ENCODE assay signal across 1 cellular context in genomic region chr17:38620551-38621277, GRCh38.
TF ChIP-seq lines count a peak whose summit lies in the region.

No MANE protein-coding gene starts in this region.

TF ChIP-seq in HepG2, 621 proteins besides CTCF, POLR2A, EP300 and RAD21 (continued from another document and continues in another):
- peak; percentile 80; the same call in 1 of the 2 replicates for TF ChIP-seq GFI1 (CRISPR knock-in tag; IDR thresholded peaks at IDR 0.05; ENCODE audit: borderline replicate concordance)
- TF ChIP-seq, protein P1, sequence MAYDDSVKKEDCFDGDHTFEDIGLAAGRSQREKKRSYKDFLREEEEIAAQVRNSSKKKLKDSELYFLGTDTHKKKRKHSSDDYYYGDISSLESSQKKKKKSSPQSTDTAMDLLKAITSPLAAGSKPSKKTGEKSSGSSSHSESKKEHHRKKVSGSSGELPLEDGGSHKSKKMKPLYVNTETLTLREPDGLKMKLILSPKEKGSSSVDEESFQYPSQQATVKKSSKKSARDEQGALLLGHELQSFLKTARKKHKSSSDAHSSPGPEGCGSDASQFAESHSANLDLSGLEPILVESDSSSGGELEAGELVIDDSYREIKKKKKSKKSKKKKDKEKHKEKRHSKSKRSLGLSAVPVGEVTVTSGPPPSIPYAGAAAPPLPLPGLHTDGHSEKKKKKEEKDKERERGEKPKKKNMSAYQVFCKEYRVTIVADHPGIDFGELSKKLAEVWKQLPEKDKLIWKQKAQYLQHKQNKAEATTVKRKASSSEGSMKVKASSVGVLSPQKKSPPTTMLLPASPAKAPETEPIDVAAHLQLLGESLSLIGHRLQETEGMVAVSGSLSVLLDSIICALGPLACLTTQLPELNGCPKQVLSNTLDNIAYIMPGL (CRISPR knock-in tag; IDR thresholded peaks at IDR 0.05; ENCODE audit: borderline replicate concordance in 1 of 2, low read depth in 1 of 2), result peak in 1 of 2 experiments; percentile 93
- peak; percentile 74; the same call in 1 of the 2 replicates for TF ChIP-seq ZNF749 (CRISPR knock-in tag; IDR thresholded peaks at IDR 0.05; ENCODE audit: borderline replicate concordance)
- TF ChIP-seq ZSCAN29 (CRISPR knock-in tag; conservative IDR thresholded peaks at IDR 0.05), result no peak
- TF ChIP-seq ZNF598 (CRISPR knock-in tag; IDR thresholded peaks at IDR 0.05; ENCODE audit: borderline replicate concordance), result no peak
- peak; percentile 39; the same call in 1 of the 2 replicates for TF ChIP-seq ONECUT2 (CRISPR knock-in tag; IDR thresholded peaks at IDR 0.05)
- TF ChIP-seq LCORL (IDR thresholded peaks at IDR 0.05), result peak; percentile 97
- TF ChIP-seq LCORL (CRISPR knock-in tag; IDR thresholded peaks at IDR 0.05), result peak; percentile 98
- peak; percentile 98 for TF ChIP-seq ZNF772 (CRISPR knock-in tag; IDR thresholded peaks at IDR 0.05)
- peak; percentile 66; the same call in 1 of the 2 replicates for TF ChIP-seq CCDC6 (CRISPR knock-in tag; IDR thresholded peaks at IDR 0.05)
- no peak for TF ChIP-seq ZNF674 (CRISPR knock-in tag; IDR thresholded peaks at IDR 0.05; ENCODE audit: low read depth)
- TF ChIP-seq SALL1 (CRISPR knock-in tag; IDR thresholded peaks at IDR 0.05), result peak; percentile 99
- TF ChIP-seq SCMH1 (CRISPR knock-in tag; IDR thresholded peaks at IDR 0.05; ENCODE audit: borderline replicate concordance), result no peak
- TF ChIP-seq ZNF101 (CRISPR knock-in tag; IDR thresholded peaks at IDR 0.05; ENCODE audit: borderline replicate concordance, low read depth), result no peak
- TF ChIP-seq, protein P2, sequence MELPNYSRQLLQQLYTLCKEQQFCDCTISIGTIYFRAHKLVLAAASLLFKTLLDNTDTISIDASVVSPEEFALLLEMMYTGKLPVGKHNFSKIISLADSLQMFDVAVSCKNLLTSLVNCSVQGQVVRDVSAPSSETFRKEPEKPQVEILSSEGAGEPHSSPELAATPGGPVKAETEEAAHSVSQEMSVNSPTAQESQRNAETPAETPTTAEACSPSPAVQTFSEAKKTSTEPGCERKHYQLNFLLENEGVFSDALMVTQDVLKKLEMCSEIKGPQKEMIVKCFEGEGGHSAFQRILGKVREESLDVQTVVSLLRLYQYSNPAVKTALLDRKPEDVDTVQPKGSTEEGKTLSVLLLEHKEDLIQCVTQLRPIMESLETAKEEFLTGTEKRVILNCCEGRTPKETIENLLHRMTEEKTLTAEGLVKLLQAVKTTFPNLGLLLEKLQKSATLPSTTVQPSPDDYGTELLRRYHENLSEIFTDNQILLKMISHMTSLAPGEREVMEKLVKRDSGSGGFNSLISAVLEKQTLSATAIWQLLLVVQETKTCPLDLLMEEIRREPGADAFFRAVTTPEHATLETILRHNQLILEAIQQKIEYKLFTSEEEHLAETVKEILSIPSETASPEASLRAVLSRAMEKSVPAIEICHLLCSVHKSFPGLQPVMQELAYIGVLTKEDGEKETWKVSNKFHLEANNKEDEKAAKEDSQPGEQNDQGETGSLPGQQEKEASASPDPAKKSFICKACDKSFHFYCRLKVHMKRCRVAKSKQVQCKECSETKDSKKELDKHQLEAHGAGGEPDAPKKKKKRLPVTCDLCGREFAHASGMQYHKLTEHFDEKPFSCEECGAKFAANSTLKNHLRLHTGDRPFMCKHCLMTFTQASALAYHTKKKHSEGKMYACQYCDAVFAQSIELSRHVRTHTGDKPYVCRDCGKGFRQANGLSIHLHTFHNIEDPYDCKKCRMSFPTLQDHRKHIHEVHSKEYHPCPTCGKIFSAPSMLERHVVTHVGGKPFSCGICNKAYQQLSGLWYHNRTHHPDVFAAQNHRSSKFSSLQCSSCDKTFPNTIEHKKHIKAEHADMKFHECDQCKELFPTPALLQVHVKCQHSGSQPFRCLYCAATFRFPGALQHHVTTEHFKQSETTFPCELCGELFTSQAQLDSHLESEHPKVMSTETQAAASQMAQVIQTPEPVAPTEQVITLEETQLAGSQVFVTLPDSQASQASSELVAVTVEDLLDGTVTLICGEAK (IDR thresholded peaks at IDR 0.05), result no peak
- TF ChIP-seq, protein P2 (CRISPR knock-in tag; IDR thresholded peaks at IDR 0.05), result no peak
- no peak for TF ChIP-seq KIAA2018 (CRISPR knock-in tag; IDR thresholded peaks at IDR 0.05; ENCODE audit: borderline replicate concordance)
- no peak for TF ChIP-seq PRPF4 (IDR thresholded peaks at IDR 0.05; ENCODE audit: low read depth, low read length, poor library complexity, severe bottlenecking)
- TF ChIP-seq NFE2L1 (CRISPR knock-in tag; IDR thresholded peaks at IDR 0.05; ENCODE audit: borderline replicate concordance), result no peak
- no peak for TF ChIP-seq ARNT (IDR thresholded peaks at IDR 0.05)
- peak; percentile 77; the same call in 1 of the 2 replicates for TF ChIP-seq GATA4 (IDR thresholded peaks at IDR 0.05; ENCODE audit: borderline replicate concordance, low read depth)
- no peak for TF ChIP-seq SMYD3 (CRISPR knock-in tag; IDR thresholded peaks at IDR 0.05)
- TF ChIP-seq TARDBP (CRISPR knock-in tag; IDR thresholded peaks at IDR 0.05), result peak; percentile 95
- TF ChIP-seq, protein P3, sequence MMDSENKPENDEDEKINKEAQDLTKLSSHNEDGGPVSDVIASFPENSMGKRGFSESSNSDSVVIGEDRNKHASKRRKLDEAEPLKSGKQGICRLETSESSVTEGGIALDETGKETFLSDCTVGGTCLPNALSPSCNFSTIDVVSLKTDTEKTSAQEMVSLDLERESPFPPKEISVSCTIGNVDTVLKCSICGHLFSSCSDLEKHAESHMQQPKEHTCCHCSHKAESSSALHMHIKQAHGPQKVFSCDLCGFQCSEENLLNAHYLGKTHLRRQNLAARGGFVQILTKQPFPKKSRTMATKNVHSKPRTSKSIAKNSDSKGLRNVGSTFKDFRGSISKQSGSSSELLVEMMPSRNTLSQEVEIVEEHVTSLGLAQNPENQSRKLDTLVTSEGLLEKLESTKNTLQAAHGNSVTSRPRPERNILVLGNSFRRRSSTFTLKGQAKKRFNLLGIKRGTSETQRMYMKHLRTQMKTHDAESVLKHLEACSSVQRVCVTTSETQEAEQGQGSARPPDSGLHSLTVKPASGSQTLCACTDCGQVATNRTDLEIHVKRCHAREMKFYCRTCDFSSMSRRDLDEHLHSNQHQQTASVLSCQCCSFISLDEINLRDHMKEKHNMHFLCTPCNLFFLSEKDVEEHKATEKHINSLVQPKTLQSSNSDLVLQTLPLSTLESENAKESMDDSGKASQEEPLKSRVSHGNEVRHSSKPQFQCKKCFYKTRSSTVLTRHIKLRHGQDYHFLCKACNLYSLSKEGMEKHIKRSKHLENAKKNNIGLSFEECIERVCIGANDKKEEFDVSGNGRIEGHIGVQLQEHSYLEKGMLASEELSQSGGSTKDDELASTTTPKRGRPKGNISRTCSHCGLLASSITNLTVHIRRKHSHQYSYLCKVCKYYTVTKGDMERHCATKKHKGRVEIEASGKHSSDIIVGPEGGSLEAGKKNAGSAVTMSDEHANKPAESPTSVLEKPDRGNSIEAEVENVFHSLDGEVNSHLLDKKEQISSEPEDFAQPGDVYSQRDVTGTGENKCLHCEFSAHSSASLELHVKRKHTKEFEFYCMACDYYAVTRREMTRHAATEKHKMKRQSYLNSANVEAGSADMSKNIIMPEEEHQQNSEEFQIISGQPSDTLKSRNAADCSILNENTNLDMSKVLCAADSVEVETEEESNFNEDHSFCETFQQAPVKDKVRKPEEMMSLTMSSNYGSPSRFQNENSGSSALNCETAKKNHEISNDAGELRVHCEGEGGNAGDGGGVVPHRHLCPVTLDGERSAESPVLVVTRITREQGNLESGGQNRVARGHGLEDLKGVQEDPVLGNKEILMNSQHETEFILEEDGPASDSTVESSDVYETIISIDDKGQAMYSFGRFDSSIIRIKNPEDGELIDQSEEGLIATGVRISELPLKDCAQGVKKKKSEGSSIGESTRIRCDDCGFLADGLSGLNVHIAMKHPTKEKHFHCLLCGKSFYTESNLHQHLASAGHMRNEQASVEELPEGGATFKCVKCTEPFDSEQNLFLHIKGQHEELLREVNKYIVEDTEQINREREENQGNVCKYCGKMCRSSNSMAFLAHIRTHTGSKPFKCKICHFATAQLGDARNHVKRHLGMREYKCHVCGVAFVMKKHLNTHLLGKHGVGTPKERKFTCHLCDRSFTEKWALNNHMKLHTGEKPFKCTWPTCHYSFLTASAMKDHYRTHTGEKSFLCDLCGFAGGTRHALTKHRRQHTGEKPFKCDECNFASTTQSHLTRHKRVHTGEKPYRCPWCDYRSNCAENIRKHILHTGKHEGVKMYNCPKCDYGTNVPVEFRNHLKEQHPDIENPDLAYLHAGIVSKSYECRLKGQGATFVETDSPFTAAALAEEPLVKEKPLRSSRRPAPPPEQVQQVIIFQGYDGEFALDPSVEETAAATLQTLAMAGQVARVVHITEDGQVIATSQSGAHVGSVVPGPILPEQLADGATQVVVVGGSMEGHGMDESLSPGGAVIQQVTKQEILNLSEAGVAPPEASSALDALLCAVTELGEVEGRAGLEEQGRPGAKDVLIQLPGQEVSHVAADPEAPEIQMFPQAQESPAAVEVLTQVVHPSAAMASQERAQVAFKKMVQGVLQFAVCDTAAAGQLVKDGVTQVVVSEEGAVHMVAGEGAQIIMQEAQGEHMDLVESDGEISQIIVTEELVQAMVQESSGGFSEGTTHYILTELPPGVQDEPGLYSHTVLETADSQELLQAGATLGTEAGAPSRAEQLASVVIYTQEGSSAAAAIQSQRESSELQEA (CRISPR knock-in tag; IDR thresholded peaks at IDR 0.05; ENCODE audit: not compliant biosample characterization), result no peak
- peak; percentile 98 for TF ChIP-seq RCOR2 (CRISPR knock-in tag; IDR thresholded peaks at IDR 0.05)
- 0 out of 2 replicates have a peak, but pooled peaks have one; percentile 53 for TF ChIP-seq ZMAT3 (CRISPR knock-in tag; conservative IDR thresholded peaks at IDR 0.05)
- TF ChIP-seq ZNF317 (CRISPR knock-in tag; IDR thresholded peaks at IDR 0.05), result peak; percentile 88
- peak; percentile 96 for TF ChIP-seq ETV5 (CRISPR knock-in tag; IDR thresholded peaks at IDR 0.05; ENCODE audit: borderline replicate concordance)
- TF ChIP-seq ATM (IDR thresholded peaks at IDR 0.05; ENCODE audit: borderline replicate concordance), result no peak
